Comparison of ENCODE assay signal across 1 cellular context in genomic region chr9:134660407-134660806, GRCh38.
TF ChIP-seq lines count a peak whose summit lies in the region.

No MANE protein-coding gene starts in this region.

TF ChIP-seq in K562, 482 proteins besides CTCF, POLR2A, EP300 and RAD21 (continued from another document):
- TF ChIP-seq ADNP (tag; IDR thresholded peaks at IDR 0.05) (no peak), ETS2 (tag; IDR thresholded peaks at IDR 0.05; ENCODE audit: borderline replicate concordance, poor library complexity, severe bottlenecking) (no peak), ZNF277 (CRISPR knock-in tag; IDR thresholded peaks at IDR 0.05; ENCODE audit: borderline replicate concordance) (no peak), MYNN (IDR thresholded peaks at IDR 0.05) (no peak), MYNN (CRISPR knock-in tag; IDR thresholded peaks at IDR 0.05) (no peak), MYBL2 (IDR thresholded peaks at IDR 0.05; ENCODE audit: low read depth) (no peak), MYBL2 (CRISPR knock-in tag; IDR thresholded peaks at IDR 0.05; ENCODE audit: borderline replicate concordance) (no peak), HMBOX1 (IDR thresholded peaks at IDR 0.05) (no peak), TCF7 (IDR thresholded peaks at IDR 0.05; ENCODE audit: borderline replicate concordance) (no peak)
TF ChIP-seq in K562: peak in this region for 5.
